Comparison of ENCODE assay signal across 9 cellular contexts in genomic region chr21:42164064-42164789, GRCh38. TPM values are rescaled to one million over a fixed set of nuclear protein-coding genes. Genes with fewer than 3 reads are reported as not detected.
DNase-seq lines count a peak whose midpoint lies in the region; ATAC-seq and TF ChIP-seq lines count a peak whose summit lies in the region.
"Had no signal": no experiment of that assay in that cellular context is flagged by ENCODE, and none has a peak within 500 bp of the region (broad histone marks: within the 10 kb centered on the region; RNA-seq: fewer than 3 reads in every experiment).

No MANE protein-coding gene starts in this region.

- H3K4me3 ChIP-seq in hepatocyte = no peak overlapping the region

- no peak overlapping the region for H2AFZ ChIP-seq in hepatocyte

- H3K79me2 ChIP-seq in hepatocyte = no peaks in the 10 kb centered on the region

- DNase-seq in ACHN = peak; percentile 14
- DNase-seq in RKO (ENCODE audit: low spot score) = peak; percentile 24
- peak; percentile 54 to 56 for DNase-seq in activated naive CD4-positive, alpha-beta T cell treated with anti-CD3 and anti-CD28 coated beads, Interleukin-2, amount 50 U/mL, for 72 hours (ENCODE audit: low spot score in 2 of 2)
- DNase-seq in hepatocyte (ENCODE audit: low spot score) = peak; percentile 63
- DNase-seq in stimulated activated CD4-positive, alpha-beta T cell treated with anti-CD3 and anti-CD28 coated beads, Interleukin-12 subunit alpha, Interleukin-12 subunit beta, amount 100 ng/mL, for 4 hours = peak; percentile 51

- H3K4me2 ChIP-seq in hepatocyte = no peak overlapping the region

- H3K9me2 ChIP-seq in hepatocyte (replicated peaks; ENCODE audit: insufficient read depth) = no peaks in the 10 kb centered on the region

- H3K27me3 ChIP-seq in hepatocyte = no peaks in the 10 kb centered on the region

- in situ Hi-C loops in ACHN (cut with HindIII; ENCODE audit: low pct_ligation_motif_present, low pct_unique_long_range_greater_than_20kb, low sequenced_read_pairs) = no loop called here

- 68% methylated on average over 7 of the region's 7 CpGs for WGBS in hepatocyte (ENCODE audit: low lambda C conversion rate, missing lambda C conversion rate)

- H3K9me3 Mint-ChIP-seq in activated naive CD4-positive, alpha-beta T cell treated with anti-CD3 and anti-CD28 coated beads, Interleukin-2, amount 50 U/mL, for 72 hours = no peaks in the 10 kb centered on the region

- no peaks in the 10 kb centered on the region for H3K36me3 Mint-ChIP-seq in activated naive CD4-positive, alpha-beta T cell treated with anti-CD3 and anti-CD28 coated beads, Interleukin-2, amount 50 U/mL, for 72 hours

- ATAC-seq in GM18867 (IDR thresholded peaks at IDR 0.05; ENCODE audit: unreplicated experiment) = peak; percentile 50
- ATAC-seq in activated naive CD4-positive, alpha-beta T cell treated with anti-CD3 and anti-CD28 coated beads, Interleukin-2, amount 50 U/mL, for 72 hours = peak in 1 of 2 donors; percentile 88
- ATAC-seq in HG03175 (IDR thresholded peaks at IDR 0.05; ENCODE audit: unreplicated experiment) = no peak
- ATAC-seq in HG02763 (IDR thresholded peaks at IDR 0.05; ENCODE audit: unreplicated experiment) = no peak

- no peaks in the 10 kb centered on the region for H3K9me3 ChIP-seq in hepatocyte (ENCODE audit: low read depth)

- H3K36me3 ChIP-seq in hepatocyte (replicated peaks; ENCODE audit: insufficient read depth, low read depth) = no peaks in the 10 kb centered on the region

- H3K27ac Mint-ChIP-seq in activated naive CD4-positive, alpha-beta T cell treated with anti-CD3 and anti-CD28 coated beads, Interleukin-2, amount 50 U/mL, for 72 hours = peak overlapping the region in 1 of 2 donors; percentile 48

- no peaks in the 10 kb centered on the region for H4K20me1 ChIP-seq in hepatocyte (ENCODE audit: insufficient read depth, poor library complexity, severe bottlenecking)

- peak overlapping the region; percentile 54 for H3K27ac ChIP-seq in hepatocyte
- H3K27ac ChIP-seq: epithelial cell of prostate had no signal

- peak; percentile 48 for TF ChIP-seq CTCF in hepatocyte (IDR thresholded peaks at IDR 0.05; ENCODE audit: poor library complexity)

- peaks cover 10% of the 10 kb centered on the region for H3K4me1 ChIP-seq in hepatocyte (ENCODE audit: insufficient read depth)

RNA-seq across cellular contexts. Expression of gene ABCG1, which starts 54.7 kb away (rescaled TPM):
- 10 to 100 TPM; 15.4 to 24.4 TPM for total RNA-seq in activated naive CD4-positive, alpha-beta T cell treated with anti-CD3 and anti-CD28 coated beads, Interleukin-2, amount 50 U/mL, for 72 hours
- total RNA-seq in hepatocyte = 7.2 and 10.7 TPM in 2 replicates
- polyA plus RNA-seq in hepatocyte = 8.4 and 14.0 TPM in 2 replicates
